12 cellular contexts compared by ENCODE assay signal in genomic region chr2:241940329-241940728, GRCh38.
DNase-seq lines count a peak whose midpoint lies in the region; ATAC-seq, FAIRE-seq and TF ChIP-seq lines count a peak whose summit lies in the region.
"Had no signal": no experiment of that assay in that cellular context is flagged by ENCODE, and none has a peak within 500 bp of the region (broad histone marks: within the 10 kb centered on the region; RNA-seq: fewer than 3 reads in every experiment).

No MANE protein-coding gene starts in this region.

- TF ChIP-seq EP300 in H1 (IDR thresholded peaks at IDR 0.05; ENCODE audit: borderline replicate concordance in 1 of 2, low read depth in 2 of 2, low read length in 2 of 2), result no peak

- H3K36me3 Mint-ChIP-seq in immature natural killer cell, result no peaks in the 10 kb centered on the region

- H3K27ac ChIP-seq in left ventricle myocardium inferior (replicated peaks) (no peak overlapping the region), MM.1S (ENCODE audit: low read length) (no peak overlapping the region), H1 (ENCODE audit: low read depth, low read length) (no peak overlapping the region)

- H3K14ac ChIP-seq in H1 (ENCODE audit: insufficient read length), result no peak overlapping the region

- no peak overlapping the region for H3K4me2 ChIP-seq in MM.1S (ENCODE audit: low read depth, low read length)
- H3K4me2 ChIP-seq in H1 (ENCODE audit: insufficient read depth in 1 of 2, low read depth in 2 of 2, low read length in 2 of 2), result no peak overlapping the region

- no peak overlapping the region for H4K5ac ChIP-seq in H1 (ENCODE audit: insufficient read length, low read depth, low read length)

- 88% methylated on average over 7 of the region's 7 CpGs; no CpG with 5 or more reads in 1 of the 2 experiments for WGBS in H1 (ENCODE audit: extremely low coverage in 1 of 2, insufficient coverage in 1 of 2, insufficient read length in 1 of 2, insufficient replicate concordance in 2 of 2, low coverage in 1 of 2, low lambda C conversion rate in 2 of 2, missing lambda C conversion rate in 1 of 2), 2 experiments

- no peaks in the 10 kb centered on the region for H3K9me3 Mint-ChIP-seq in immature natural killer cell

- H4K20me1 ChIP-seq in MM.1S (ENCODE audit: insufficient read depth, low read length) (no peaks in the 10 kb centered on the region), H1 (replicated peaks in 1 of 2; ENCODE audit: control insufficient read depth in 1 of 2, insufficient read depth in 2 of 2, low read length in 2 of 2) (peaks cover 2% of the 10 kb centered on the region in 2 experiments)

- no peak overlapping the region for H3K9ac ChIP-seq in MM.1S (ENCODE audit: low read length)
- no peak overlapping the region for H3K9ac ChIP-seq in H1 (replicated peaks in 1 of 4; ENCODE audit: extremely low read depth in 1 of 4, low read depth in 3 of 4, low read length in 3 of 4)

- H3K27me3 ChIP-seq in left ventricle myocardium inferior (ENCODE audit: low read depth), result peaks cover 35% of the 10 kb centered on the region
- no peaks in the 10 kb centered on the region for H3K27me3 ChIP-seq in MM.1S (replicated peaks; ENCODE audit: insufficient read depth, low read length)
- H3K27me3 ChIP-seq in H1 (replicated peaks in 1 of 4; ENCODE audit: control insufficient read depth in 3 of 4, extremely low read depth in 1 of 4, insufficient read depth in 3 of 4, low read length in 3 of 4), result no peaks in the 10 kb centered on the region

- H3K36me3 ChIP-seq in left ventricle myocardium inferior (no peaks in the 10 kb centered on the region), MM.1S (replicated peaks; ENCODE audit: insufficient read depth, low read length) (no peaks in the 10 kb centered on the region), H1 (ENCODE audit: control insufficient read depth in 2 of 4, insufficient read depth in 4 of 4, low read length in 3 of 4) (no peaks in the 10 kb centered on the region)

- peak; percentile 20 for TF ChIP-seq CTCF in left ventricle myocardium inferior (IDR thresholded peaks at IDR 0.05; ENCODE audit: borderline replicate concordance)
- peak; percentile 42 for TF ChIP-seq CTCF in MM.1S (IDR thresholded peaks at IDR 0.05; ENCODE audit: low read length)
- peak in 2 of 3 experiments; percentile 33 to 70; a peak in 3 of 4 replicates for TF ChIP-seq CTCF in H1 (IDR thresholded peaks at IDR 0.05; ENCODE audit: control extremely low read depth in 1 of 3, insufficient read depth in 1 of 3, low read depth in 1 of 3, low read length in 3 of 3)

- no peak overlapping the region for H4K8ac ChIP-seq in H1 (ENCODE audit: extremely low read depth, insufficient read depth, low read length)

- no peak overlapping the region for H2BK20ac ChIP-seq in H1 (ENCODE audit: low read length)

- ATAC-seq in left ventricle myocardium superior (no peak), HG02571 (IDR thresholded peaks at IDR 0.05; ENCODE audit: unreplicated experiment) (no peak)

- no peaks in the 10 kb centered on the region for H3K4me1 ChIP-seq in left ventricle myocardium inferior
- H3K4me1 ChIP-seq in MM.1S (ENCODE audit: low read length), result no peaks in the 10 kb centered on the region
- H3K4me1 ChIP-seq in H1 (replicated peaks in 1 of 4; ENCODE audit: control insufficient read depth in 3 of 4, insufficient read depth in 4 of 4, low read length in 3 of 4), result peaks cover 0 to 6% (median 4%) of the 10 kb centered on the region in 4 experiments; a peak in 3 of 7 replicates

- 0 out of 2 replicates have a peak, but pooled peaks cover 1% of the 10 kb centered on the region for H3K23me2 ChIP-seq in H1 (ENCODE audit: low read depth, low read length)

- H3K27ac Mint-ChIP-seq in immature natural killer cell, result peak overlapping the region in 1 of 6 donors; percentile 45

- intact Hi-C loops in left ventricle myocardium inferior (cut with micrococcal nuclease), result no loop called here
- intact Hi-C loops in left ventricle myocardium superior (cut with micrococcal nuclease), result no loop called here

- POLR2A ChIA-PET in H1 (lab: Charles Lee; ENCODE audit: partially characterized antibody), result interaction anchor here (0.6 kb wide), 1 partner anchor 243 kb away, joined by 3 read pairs; no protein-coding TSS in a partner anchor

- H4K91ac ChIP-seq in H1 (replicated peaks; ENCODE audit: insufficient read length, low read length), result no peak overlapping the region

- H3K79me1 ChIP-seq in H1 (ENCODE audit: low read depth, low read length), result no peaks in the 10 kb centered on the region

- no peak overlapping the region for H2BK15ac ChIP-seq in H1 (ENCODE audit: low read length)

- H3K18ac ChIP-seq in H1 (ENCODE audit: extremely low read depth, low read length), result no peak overlapping the region

- no peak overlapping the region for H3K4me3 Mint-ChIP-seq in immature natural killer cell

- no peak overlapping the region for H3K4ac ChIP-seq in H1 (replicated peaks; ENCODE audit: insufficient read length, low read depth, low read length)

- no peak overlapping the region for H2AFZ ChIP-seq in MM.1S (ENCODE audit: low read length)
- no peak overlapping the region for H2AFZ ChIP-seq in H1 (ENCODE audit: low read length)

- DNase-seq in left ventricle myocardium inferior (no peak), left ventricle myocardium superior (no peak), MM.1S (no peak), H1 (ENCODE audit: low read depth in 1 of 2, low spot score in 2 of 2) (no peak), retina (no peak), immature natural killer cell (no peak)
- DNase-seq in stimulated activated naive CD4-positive, alpha-beta T cell treated with Interleukin-2 at 50 U/mL for 16 hours (lab: John Stamatoyannopoulos, UW), result no peak
- DNase-seq: activated CD8-positive, alpha-beta memory T cell treated with anti-CD3 and anti-CD28 coated beads, Interleukin-2, amount 50 U/mL, for 48 hours; DMS153; NCI-H1092 treated with DMSO at 0.1 percent for 48 hours; Right ventricle myocardium superior had no signal

- H3K9me3 ChIP-seq in left ventricle myocardium inferior (replicated peaks) (no peaks in the 10 kb centered on the region), MM.1S (replicated peaks; ENCODE audit: insufficient read depth, low read length) (no peaks in the 10 kb centered on the region), H1 (ENCODE audit: insufficient read depth in 2 of 2, low read depth in 1 of 2, low read length in 1 of 2) (peaks cover 12 to 25% of the 10 kb centered on the region in 2 experiments)

- H3K9me2 ChIP-seq in MM.1S (replicated peaks; ENCODE audit: insufficient read depth, low read length), result no peaks in the 10 kb centered on the region

- H2AK5ac ChIP-seq in H1 (ENCODE audit: low read depth, low read length), result no peak overlapping the region

- TF ChIP-seq RAD21 in H1 (IDR thresholded peaks at IDR 0.05 in 1 of 2, conservative IDR thresholded peaks at IDR 0.05 in 1 of 2; ENCODE audit: low read depth in 2 of 2, low read length in 2 of 2), result peak; percentile 42 to 58; a peak in 3 of 4 replicates

- H2BK120ac ChIP-seq in H1 (replicated peaks; ENCODE audit: low read depth, low read length), result no peak overlapping the region

- H2BK12ac ChIP-seq in H1 (ENCODE audit: low read depth, low read length), result no peak overlapping the region

- TF ChIP-seq POLR2A in H1 (IDR thresholded peaks at IDR 0.05; ENCODE audit: control extremely low read depth in 1 of 2, low read depth in 2 of 2, low read length in 2 of 2), result no peak

- H3K79me2 ChIP-seq in MM.1S (ENCODE audit: low read length) (no peaks in the 10 kb centered on the region), H1 (ENCODE audit: control insufficient read depth in 1 of 2, insufficient read depth in 2 of 2, low read length in 2 of 2) (no peaks in the 10 kb centered on the region)

- peaks cover 0 to 2% (median 1%) of the 10 kb centered on the region in 3 donors for H3K27me3 Mint-ChIP-seq in immature natural killer cell (ENCODE audit: low read depth in 3 of 3)

- H3K4me3 ChIP-seq in left ventricle myocardium inferior, result no peak overlapping the region
- H3K4me3 ChIP-seq in MM.1S (ENCODE audit: low read length), result no peak overlapping the region
- no peak overlapping the region for H3K4me3 ChIP-seq in H1 (ENCODE audit: extremely low read depth in 1 of 4, insufficient read depth in 2 of 4, low read depth in 3 of 4, low read length in 4 of 4)

- H3F3A ChIP-seq in MM.1S (ENCODE audit: insufficient read depth, low read length), result no peaks in the 10 kb centered on the region

- no peaks in the 10 kb centered on the region for H3K4me1 Mint-ChIP-seq in immature natural killer cell

- H3K56ac ChIP-seq in H1 (replicated peaks; ENCODE audit: insufficient read length, low read depth, low read length), result no peak overlapping the region

- CTCF ChIA-PET in H1 (lab: Charles Lee; ENCODE audit: partially characterized antibody), result interaction anchor here (0.9 kb wide), 1 partner anchor 16 kb away, joined by 3 read pairs; no protein-coding TSS in a partner anchor

- no peak overlapping the region for H2BK5ac ChIP-seq in H1 (ENCODE audit: low read depth, low read length)

- peak; percentile 84 for FAIRE-seq in H1 (lab: Jason Lieb, UNC)

- H3K23ac ChIP-seq in H1 (ENCODE audit: insufficient read length), result no peak overlapping the region

TF ChIP-seq in H1, 55 proteins besides CTCF, POLR2A, EP300 and RAD21:
- peak; percentile 51; the same call in 1 of the 2 replicates for TF ChIP-seq TEAD4 (IDR thresholded peaks at IDR 0.05; ENCODE audit: low read depth, low read length)
- TF ChIP-seq YY1 (IDR thresholded peaks at IDR 0.05; ENCODE audit: low read depth, low read length), result no peak
- TF ChIP-seq TBP (IDR thresholded peaks at IDR 0.05; ENCODE audit: low read depth, low read length), result no peak
